ENCODE assay signal across 13 cellular contexts in genomic region chr1:222073307-222073995, GRCh38.
A peak's percentile ranks its signal among the peaks of the same experiment; 100 is the strongest.
DNase-seq lines count a peak whose midpoint lies in the region; TF ChIP-seq lines count a peak whose summit lies in the region.
"Had no signal": no experiment of that assay in that cellular context is flagged by ENCODE, and none has a peak within 500 bp of the region (broad histone marks: within the 10 kb centered on the region; RNA-seq: fewer than 3 reads in every experiment).

No MANE protein-coding gene starts in this region.

- no peaks in the 10 kb centered on the region for H3K9me3 ChIP-seq in BE2C
- H3K9me3 ChIP-seq in MG63, result no peaks in the 10 kb centered on the region
- H3K9me3 ChIP-seq: BLaER1 had no signal

- H3K4me3 ChIP-seq in BE2C (ENCODE audit: low read depth, low read length) (no peak overlapping the region), MG63 (no peak overlapping the region), epithelial cell of esophagus (ENCODE audit: low read length) (no peak overlapping the region)
- H3K4me3 ChIP-seq: BLaER1, cardiac muscle cell had no signal

- DNase-seq in BE2C, result peak; percentile 20
- peak; percentile 11 for DNase-seq in MG63
- DNase-seq in epithelial cell of esophagus (ENCODE audit: low read depth), result peak; percentile 39
- peak; percentile 92 for DNase-seq in myocyte (ENCODE audit: low read depth)
- DNase-seq in H4 (ENCODE audit: low spot score), result no peak
- no peak for DNase-seq in activated CD4-positive, alpha-beta T cell treated with anti-CD3 and anti-CD28 coated beads for 4 hours
- no peak for DNase-seq in caudate nucleus (lab: John Stamatoyannopoulos, UW)
- no peak for DNase-seq in SHP77 (lab: John Stamatoyannopoulos, UW)
- DNase-seq: GOT3, NCI-H2171, posterior cingulate gyrus had no signal

- H3K36me3 ChIP-seq in BE2C (no peaks in the 10 kb centered on the region), MG63 (no peaks in the 10 kb centered on the region)
- H3K36me3 ChIP-seq: BLaER1, cardiac muscle cell had no signal

- H3K27me3 ChIP-seq in BE2C (no peaks in the 10 kb centered on the region), MG63 (no peaks in the 10 kb centered on the region)
- H3K27me3 ChIP-seq: BLaER1, cardiac muscle cell had no signal

- peak; percentile 6; the same call in 1 of the 2 replicates for TF ChIP-seq CTCF in BE2C (IDR thresholded peaks at IDR 0.05; ENCODE audit: low read depth, low read length)
- TF ChIP-seq CTCF in epithelial cell of esophagus (IDR thresholded peaks at IDR 0.05; ENCODE audit: insufficient read depth, low read depth, low read length, missing control alignments), result no peak

- no peak overlapping the region for H3K27ac ChIP-seq in caudate nucleus (ENCODE audit: low read depth, low read length)
- H3K27ac ChIP-seq: BLaER1, cardiac muscle cell had no signal

- peaks cover 14% of the 10 kb centered on the region for H3K4me1 ChIP-seq in BE2C
- H3K4me1 ChIP-seq: BLaER1 had no signal

Comparison
In these comparisons a context has a peak if more than half of its experiments do, and no peak if none do; other contexts are left out.
1. DNase-seq: peak in BE2C (single experiment), MG63 (single experiment), epithelial cell of esophagus (single experiment) and myocyte (single experiment); none in H4 (single experiment), activated CD4-positive, alpha-beta T cell treated with anti-CD3 and anti-CD28 coated beads for 4 hours (0 of 2), caudate nucleus (0 of 61) and SHP77 (0 of 2).